ENCODE assay signal across 17 cellular contexts in the genomic region with DNA sequence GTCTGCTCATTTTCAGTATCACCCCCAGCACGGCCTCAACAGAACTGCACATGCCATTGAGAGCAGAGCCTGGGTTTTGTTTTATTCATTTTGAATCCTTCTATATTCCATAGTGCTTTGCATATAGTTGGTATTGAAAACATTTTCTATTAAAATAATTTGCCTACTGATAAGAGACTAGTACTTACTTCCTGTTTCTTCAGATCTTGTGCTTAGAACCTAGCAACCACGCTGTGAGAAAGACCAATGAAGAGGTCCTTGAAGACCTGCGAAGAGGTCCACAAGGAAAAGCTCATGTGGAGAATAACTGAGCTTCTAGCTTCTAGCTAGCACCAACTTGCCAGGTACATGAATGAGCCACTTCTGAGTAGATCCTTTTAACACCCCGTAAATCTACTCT.
"Had no signal": no experiment of that assay in that cellular context is flagged by ENCODE, and none has a peak within 500 bp of the region (broad histone marks: within the 10 kb centered on the region; RNA-seq: fewer than 3 reads in every experiment).

No MANE protein-coding gene starts in this region.

- H3K27me3 Mint-ChIP-seq: activated naive CD8-positive, alpha-beta T cell; dendritic cell treated with granulocyte-macrophage colony-stimulating factor and Interleukin-4, amounts not matched to agents 40 ng/mL and 50 ng/mL, for 4 days; effector memory CD8-positive, alpha-beta T cell; stimulated activated naive CD8-positive, alpha-beta T cell treated with anti-CD3 and anti-CD28 coated beads, Interleukin-15, amount 100 ng/mL, for 72 hours had no signal

- H3K27ac Mint-ChIP-seq: activated naive CD8-positive, alpha-beta T cell; dendritic cell treated with granulocyte-macrophage colony-stimulating factor and Interleukin-4, amounts not matched to agents 40 ng/mL and 50 ng/mL, for 4 days; stimulated activated naive CD8-positive, alpha-beta T cell treated with anti-CD3 and anti-CD28 coated beads, Interleukin-15, amount 100 ng/mL, for 72 hours had no signal

- ATAC-seq: effector memory CD8-positive, alpha-beta T cell; gastrocnemius medialis; heart right ventricle; stimulated activated naive CD8-positive, alpha-beta T cell treated with anti-CD3 and anti-CD28 coated beads, Interleukin-15, amount 100 ng/mL, for 72 hours had no signal

- H3K4me1 Mint-ChIP-seq: stimulated activated naive CD8-positive, alpha-beta T cell treated with anti-CD3 and anti-CD28 coated beads, Interleukin-15, amount 100 ng/mL, for 72 hours had no signal

- H3K9me3 Mint-ChIP-seq: dendritic cell treated with granulocyte-macrophage colony-stimulating factor and Interleukin-4, amounts not matched to agents 40 ng/mL and 50 ng/mL, for 4 days; effector memory CD8-positive, alpha-beta T cell; stimulated activated naive CD8-positive, alpha-beta T cell treated with anti-CD3 and anti-CD28 coated beads, Interleukin-15, amount 100 ng/mL, for 72 hours had no signal

- DNase-seq: activated CD4-positive, CD25-positive, alpha-beta regulatory T cell; activated gamma-delta T cell; activated T-cell treated with anti-CD3 and anti-CD28 coated beads, Interleukin-2, amount 50 U/mL, for 1 hour; amygdala; brain microvascular endothelial cell; cerebellar nuclear complex; effector memory CD8-positive, alpha-beta T cell; gastrocnemius medialis; heart right ventricle; ovary; stimulated activated CD4-positive, alpha-beta T cell treated with anti-CD3 and anti-CD28 coated beads, Interleukin-12 subunit alpha, Interleukin-12 subunit beta, amount 100 ng/mL, for 4 hours; stimulated activated CD4-positive, alpha-beta T cell treated with anti-CD3 and anti-CD28 coated beads, Interleukin-4, amount 100 ng/mL, for 1 hour; stimulated activated CD8-positive, alpha-beta memory T cell treated with anti-CD3 and anti-CD28 coated beads, Interleukin-4, amount 100 ng/mL, for 48 hours; stimulated activated naive CD8-positive, alpha-beta T cell treated with anti-CD3 and anti-CD28 coated beads, Interleukin-15, amount 100 ng/mL, for 72 hours; testis had no signal

- H3K4me3 Mint-ChIP-seq: activated naive CD8-positive, alpha-beta T cell; dendritic cell treated with granulocyte-macrophage colony-stimulating factor and Interleukin-4, amounts not matched to agents 40 ng/mL and 50 ng/mL, for 4 days; effector memory CD8-positive, alpha-beta T cell; stimulated activated naive CD8-positive, alpha-beta T cell treated with anti-CD3 and anti-CD28 coated beads, Interleukin-15, amount 100 ng/mL, for 72 hours had no signal
